Comparison of ENCODE assay signal across 1 cellular context in the genomic region with DNA sequence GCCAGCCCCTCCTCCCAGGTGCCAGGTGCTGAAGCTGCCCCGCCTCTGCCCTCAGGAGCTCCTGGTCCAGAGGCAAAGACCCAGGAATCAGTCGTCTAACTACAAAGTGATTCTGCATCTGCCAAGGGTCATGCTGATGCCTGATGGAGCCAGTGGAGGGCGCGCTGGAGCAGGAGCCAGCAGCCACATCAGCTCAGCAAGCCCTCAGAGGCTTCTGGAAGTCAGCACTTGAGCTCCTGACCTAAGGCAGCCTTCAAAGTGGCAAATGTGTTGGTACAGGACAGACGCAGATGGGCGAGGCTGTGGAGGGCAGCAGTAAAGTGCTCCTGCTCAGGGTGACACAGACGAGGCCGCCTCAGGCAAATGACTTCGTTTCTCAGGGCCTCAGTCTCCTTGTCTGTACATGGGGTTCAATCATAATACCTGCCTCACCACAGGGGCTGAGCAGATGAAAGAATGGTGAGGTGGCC.
TF ChIP-seq lines count a peak whose summit lies in the region.

No MANE protein-coding gene starts in this region.

TF ChIP-seq in HepG2, 621 proteins besides CTCF, POLR2A, EP300 and RAD21 (continued from another document):
- TF ChIP-seq ZBTB14 (CRISPR knock-in tag; IDR thresholded peaks at IDR 0.05) (no peak), KDM2A (CRISPR knock-in tag; IDR thresholded peaks at IDR 0.05; ENCODE audit: borderline replicate concordance, low read depth) (peak; percentile 58; the same call in 1 of the 2 replicates), SP1 (IDR thresholded peaks at IDR 0.05) (no peak), SP1 (CRISPR knock-in tag; IDR thresholded peaks at IDR 0.05) (0 out of 2 replicates have a peak, but pooled peaks have one; percentile 34), KDM1A (CRISPR knock-in tag; IDR thresholded peaks at IDR 0.05) (0 out of 2 replicates have a peak, but pooled peaks have one; percentile 8), ZNF768 (CRISPR knock-in tag; IDR thresholded peaks at IDR 0.05) (peak; percentile 30; the same call in 1 of the 2 replicates), HOXA3 (CRISPR knock-in tag; IDR thresholded peaks at IDR 0.05) (peak; percentile 12; the same call in 1 of the 2 replicates), ZC3H13 (CRISPR knock-in tag; IDR thresholded peaks at IDR 0.05) (peak; percentile 58), ZKSCAN8 (CRISPR knock-in tag; IDR thresholded peaks at IDR 0.05; ENCODE audit: borderline replicate concordance) (0 out of 2 replicates have a peak, but pooled peaks have one; percentile 43), STAG1 (CRISPR knock-in tag; IDR thresholded peaks at IDR 0.05) (peak; percentile 81), ZNF777 (CRISPR knock-in tag; IDR thresholded peaks at IDR 0.05) (0 out of 2 replicates have a peak, but pooled peaks have one; percentile 20), REPIN1 (CRISPR knock-in tag; IDR thresholded peaks at IDR 0.05; ENCODE audit: borderline replicate concordance, low read depth) (peak; percentile 46; the same call in 1 of the 2 replicates), ATF2 (CRISPR knock-in tag; IDR thresholded peaks at IDR 0.05) (peak; percentile 32; the same call in 1 of the 2 replicates), NR2F6 (IDR thresholded peaks at IDR 0.05) (no peak), NR2F6 (CRISPR knock-in tag; IDR thresholded peaks at IDR 0.05) (0 out of 2 replicates have a peak, but pooled peaks have one; percentile 15), MED13 (CRISPR knock-in tag; IDR thresholded peaks at IDR 0.05) (no peak), ZSCAN22 (CRISPR knock-in tag; IDR thresholded peaks at IDR 0.05) (no peak), MED1 (CRISPR knock-in tag; IDR thresholded peaks at IDR 0.05) (0 out of 2 replicates have a peak, but pooled peaks have one; percentile 18)
- TF ChIP-seq, protein P1, sequence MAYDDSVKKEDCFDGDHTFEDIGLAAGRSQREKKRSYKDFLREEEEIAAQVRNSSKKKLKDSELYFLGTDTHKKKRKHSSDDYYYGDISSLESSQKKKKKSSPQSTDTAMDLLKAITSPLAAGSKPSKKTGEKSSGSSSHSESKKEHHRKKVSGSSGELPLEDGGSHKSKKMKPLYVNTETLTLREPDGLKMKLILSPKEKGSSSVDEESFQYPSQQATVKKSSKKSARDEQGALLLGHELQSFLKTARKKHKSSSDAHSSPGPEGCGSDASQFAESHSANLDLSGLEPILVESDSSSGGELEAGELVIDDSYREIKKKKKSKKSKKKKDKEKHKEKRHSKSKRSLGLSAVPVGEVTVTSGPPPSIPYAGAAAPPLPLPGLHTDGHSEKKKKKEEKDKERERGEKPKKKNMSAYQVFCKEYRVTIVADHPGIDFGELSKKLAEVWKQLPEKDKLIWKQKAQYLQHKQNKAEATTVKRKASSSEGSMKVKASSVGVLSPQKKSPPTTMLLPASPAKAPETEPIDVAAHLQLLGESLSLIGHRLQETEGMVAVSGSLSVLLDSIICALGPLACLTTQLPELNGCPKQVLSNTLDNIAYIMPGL (CRISPR knock-in tag; IDR thresholded peaks at IDR 0.05; ENCODE audit: borderline replicate concordance in 1 of 2, low read depth in 1 of 2): 0 out of 4 replicates have a peak, but pooled peaks of 1 of the 2 experiments have one; percentile 21
- TF ChIP-seq, protein P2, sequence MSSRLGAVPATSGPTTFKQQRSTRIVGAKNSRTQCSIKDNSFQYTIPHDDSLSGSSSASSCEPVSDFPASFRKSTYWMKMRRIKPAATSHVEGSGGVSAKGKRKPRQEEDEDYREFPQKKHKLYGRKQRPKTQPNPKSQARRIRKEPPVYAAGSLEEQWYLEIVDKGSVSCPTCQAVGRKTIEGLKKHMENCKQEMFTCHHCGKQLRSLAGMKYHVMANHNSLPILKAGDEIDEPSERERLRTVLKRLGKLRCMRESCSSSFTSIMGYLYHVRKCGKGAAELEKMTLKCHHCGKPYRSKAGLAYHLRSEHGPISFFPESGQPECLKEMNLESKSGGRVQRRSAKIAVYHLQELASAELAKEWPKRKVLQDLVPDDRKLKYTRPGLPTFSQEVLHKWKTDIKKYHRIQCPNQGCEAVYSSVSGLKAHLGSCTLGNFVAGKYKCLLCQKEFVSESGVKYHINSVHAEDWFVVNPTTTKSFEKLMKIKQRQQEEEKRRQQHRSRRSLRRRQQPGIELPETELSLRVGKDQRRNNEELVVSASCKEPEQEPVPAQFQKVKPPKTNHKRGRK (CRISPR knock-in tag; IDR thresholded peaks at IDR 0.05): peak; percentile 92
TF ChIP-seq in HepG2: peak in this region for 33.
